Comparison of ENCODE assay signal across 25 cellular contexts in genomic region chr9:113530022-113530635, GRCh38.
A peak's percentile ranks its signal among the peaks of the same experiment; 100 is the strongest.
DNase-seq lines count a peak whose midpoint lies in the region; ATAC-seq lines count a peak whose summit lies in the region.
"Had no signal": no experiment of that assay in that cellular context is flagged by ENCODE, and none has a peak within 500 bp of the region (broad histone marks: within the 10 kb centered on the region; RNA-seq: fewer than 3 reads in every experiment).

No MANE protein-coding gene starts in this region.

- H3K27ac Mint-ChIP-seq in activated CD8-positive, alpha-beta memory T cell treated with anti-CD3 and anti-CD28 coated beads, Interleukin-2, amount 10 ng/mL, durations not matched to agents 7 days and 5 days: peak overlapping the region; percentile 68
- H3K27ac Mint-ChIP-seq in effector memory CD8-positive, alpha-beta T cell: peak overlapping the region; percentile 50 to 88
- H3K27ac Mint-ChIP-seq: IgD-negative memory B cell, naive B cell had no signal

- no peak overlapping the region for H3K4me3 Mint-ChIP-seq in activated CD8-positive, alpha-beta memory T cell treated with anti-CD3 and anti-CD28 coated beads, Interleukin-2, amount 10 ng/mL, durations not matched to agents 7 days and 5 days
- H3K4me3 Mint-ChIP-seq in effector memory CD8-positive, alpha-beta T cell: no peak overlapping the region
- H3K4me3 Mint-ChIP-seq: IgD-negative memory B cell; naive B cell; stimulated activated naive CD8-positive, alpha-beta T cell treated with anti-CD3 and anti-CD28 coated beads, Interleukin-15, amount 100 ng/mL, for 72 hours had no signal

- DNase-seq in activated CD8-positive, alpha-beta memory T cell treated with anti-CD3 and anti-CD28 coated beads, Interleukin-2, amount 10 ng/mL, durations not matched to agents 7 days and 5 days: no peak
- no peak for DNase-seq in activated CD8-positive, alpha-beta memory T cell treated with anti-CD3 and anti-CD28 coated beads for 24 hours
- DNase-seq in effector memory CD8-positive, alpha-beta T cell: no peak
- DNase-seq in posterior vena cava (ENCODE audit: low spot score): peak; percentile 40
- DNase-seq in ureter (ENCODE audit: low spot score): no peak
- no peak for DNase-seq in NCI-H226
- DNase-seq: 8988T; activated CD4-positive, alpha-beta T cell treated with anti-CD3 and anti-CD28 coated beads, Interleukin-2, amount 50 U/mL, for 1 hour; activated effector memory CD4-positive, alpha-beta T cell treated with anti-CD3 and anti-CD28 coated beads, Interleukin-2, amount 50 U/mL, for 16 hours; BE2C; caudate nucleus; DMS 273 treated with DMSO at 0.1 percent for 48 hours; foreskin melanocyte; kidney glomerular epithelial cell; mesenchymal stem cell; naive B cell; NCI-H82; PC-3; SHP77 treated with DMSO at 0.1 percent for 48 hours; stimulated activated CD4-positive, alpha-beta T cell treated with anti-CD3 and anti-CD28 coated beads, Interleukin-2, amount 100 ng/mL, for 24 hours; stimulated activated naive CD8-positive, alpha-beta T cell treated with anti-CD3 and anti-CD28 coated beads, Interleukin-15, amount 100 ng/mL, for 72 hours; T-helper 1 cell had no signal

- CTCF ChIA-PET in activated CD8-positive, alpha-beta memory T cell treated with anti-CD3 and anti-CD28 coated beads, Interleukin-2, amount 10 ng/mL, durations not matched to agents 7 days and 5 days (lab: Charles Lee): interaction anchor here (1.2 kb wide), 1 partner anchor 13 kb away, joined by 3 read pairs; no protein-coding TSS in a partner anchor

- intact Hi-C loops in posterior vena cava (cut with DNase I): no loop called here

- ATAC-seq in activated CD8-positive, alpha-beta memory T cell treated with anti-CD3 and anti-CD28 coated beads, Interleukin-2, amount 10 ng/mL, durations not matched to agents 7 days and 5 days: no peak
- ATAC-seq in GM19467 (IDR thresholded peaks at IDR 0.05; ENCODE audit: unreplicated experiment): peak; percentile 47
- ATAC-seq in effector memory CD8-positive, alpha-beta T cell (replicated peaks): no peak
- no peak for ATAC-seq in HG02798 (IDR thresholded peaks at IDR 0.05; ENCODE audit: poor library complexity, unreplicated experiment)
- ATAC-seq: PC-3; stimulated activated naive CD8-positive, alpha-beta T cell treated with anti-CD3 and anti-CD28 coated beads, Interleukin-15, amount 100 ng/mL, for 72 hours had no signal

- H3K27me3 Mint-ChIP-seq in activated CD8-positive, alpha-beta memory T cell treated with anti-CD3 and anti-CD28 coated beads, Interleukin-2, amount 10 ng/mL, durations not matched to agents 7 days and 5 days: no peaks in the 10 kb centered on the region
- H3K27me3 Mint-ChIP-seq in effector memory CD8-positive, alpha-beta T cell: no peaks in the 10 kb centered on the region
- H3K27me3 Mint-ChIP-seq: IgD-negative memory B cell; naive B cell; stimulated activated naive CD8-positive, alpha-beta T cell treated with anti-CD3 and anti-CD28 coated beads, Interleukin-15, amount 100 ng/mL, for 72 hours had no signal

- peaks cover 7% of the 10 kb centered on the region for H3K4me1 Mint-ChIP-seq in activated CD8-positive, alpha-beta memory T cell treated with anti-CD3 and anti-CD28 coated beads, Interleukin-2, amount 10 ng/mL, durations not matched to agents 7 days and 5 days
- peaks cover 51 to 58% of the 10 kb centered on the region in 2 donors for H3K4me1 Mint-ChIP-seq in effector memory CD8-positive, alpha-beta T cell (ENCODE audit: low read depth in 2 of 2)

- H3K36me3 Mint-ChIP-seq in activated CD8-positive, alpha-beta memory T cell treated with anti-CD3 and anti-CD28 coated beads, Interleukin-2, amount 10 ng/mL, durations not matched to agents 7 days and 5 days: peaks cover 27% of the 10 kb centered on the region
- peaks cover 74% of the 10 kb centered on the region for H3K36me3 Mint-ChIP-seq in effector memory CD8-positive, alpha-beta T cell (ENCODE audit: insufficient read depth)
- H3K36me3 Mint-ChIP-seq: IgD-negative memory B cell, naive B cell had no signal

- no peaks in the 10 kb centered on the region for H3K9me3 Mint-ChIP-seq in activated CD8-positive, alpha-beta memory T cell treated with anti-CD3 and anti-CD28 coated beads, Interleukin-2, amount 10 ng/mL, durations not matched to agents 7 days and 5 days (ENCODE audit: low read depth)
- H3K9me3 Mint-ChIP-seq in effector memory CD8-positive, alpha-beta T cell: no peaks in the 10 kb centered on the region
- H3K9me3 Mint-ChIP-seq: IgD-negative memory B cell; naive B cell; stimulated activated naive CD8-positive, alpha-beta T cell treated with anti-CD3 and anti-CD28 coated beads, Interleukin-15, amount 100 ng/mL, for 72 hours had no signal
